Comparison of ENCODE assay signal across 2 cellular contexts in genomic region chr2:73128841-73129535, GRCh38.
TF ChIP-seq lines count a peak whose summit lies in the region.

No MANE protein-coding gene starts in this region.

TF ChIP-seq in HepG2, 621 proteins besides CTCF, POLR2A, EP300 and RAD21:
- no peak for TF ChIP-seq WIZ (CRISPR knock-in tag; IDR thresholded peaks at IDR 0.05)
- TF ChIP-seq ZBTB38 (CRISPR knock-in tag; IDR thresholded peaks at IDR 0.05) = no peak
- no peak for TF ChIP-seq ZNF609 (CRISPR knock-in tag; IDR thresholded peaks at IDR 0.05; ENCODE audit: borderline replicate concordance)
- no peak for TF ChIP-seq ZNF446 (CRISPR knock-in tag; IDR thresholded peaks at IDR 0.05)
- no peak for TF ChIP-seq MAFF (IDR thresholded peaks at IDR 0.05; ENCODE audit: low read depth, low read length)
- no peak for TF ChIP-seq EHMT2 (IDR thresholded peaks at IDR 0.05; ENCODE audit: borderline replicate concordance, low read depth, low read length)
- TF ChIP-seq POGK (CRISPR knock-in tag; conservative IDR thresholded peaks at IDR 0.05) = no peak
- no peak for TF ChIP-seq USF2 (IDR thresholded peaks at IDR 0.05; ENCODE audit: low read depth, low read length)
- TF ChIP-seq USF2 (CRISPR knock-in tag; IDR thresholded peaks at IDR 0.05; ENCODE audit: borderline replicate concordance) = no peak
- no peak for TF ChIP-seq KDM5B (CRISPR knock-in tag; IDR thresholded peaks at IDR 0.05; ENCODE audit: borderline replicate concordance)
- TF ChIP-seq GMEB1 (CRISPR knock-in tag; IDR thresholded peaks at IDR 0.05; ENCODE audit: borderline replicate concordance) = no peak
- TF ChIP-seq ZNF747 (CRISPR knock-in tag; IDR thresholded peaks at IDR 0.05; ENCODE audit: borderline replicate concordance) = no peak
- TF ChIP-seq ZNF597 (CRISPR knock-in tag; IDR thresholded peaks at IDR 0.05) = no peak
TF ChIP-seq in HepG2: peak in this region for 0.

TF ChIP-seq in WTC11, 78 proteins besides CTCF, POLR2A, EP300 and RAD21:
- no peak for TF ChIP-seq GABPB1 (CRISPR knock-in tag; IDR thresholded peaks at IDR 0.05)
- no peak for TF ChIP-seq ZNF232 (CRISPR knock-in tag; IDR thresholded peaks at IDR 0.05)
- no peak for TF ChIP-seq TP53 (CRISPR knock-in tag; IDR thresholded peaks at IDR 0.05)
- no peak for TF ChIP-seq RORB (CRISPR knock-in tag; IDR thresholded peaks at IDR 0.05)
- no peak for TF ChIP-seq JAZF1 (CRISPR knock-in tag; IDR thresholded peaks at IDR 0.05)
- no peak for TF ChIP-seq E2F1 (CRISPR knock-in tag; IDR thresholded peaks at IDR 0.05)
- no peak for TF ChIP-seq IRF2 (CRISPR knock-in tag; IDR thresholded peaks at IDR 0.05; ENCODE audit: borderline replicate concordance, low read depth)
- TF ChIP-seq ZNF138 (CRISPR knock-in tag; conservative IDR thresholded peaks at IDR 0.05) = no peak
- no peak for TF ChIP-seq ZNF281 (CRISPR knock-in tag; IDR thresholded peaks at IDR 0.05)
- no peak for TF ChIP-seq AFF4 (CRISPR knock-in tag; IDR thresholded peaks at IDR 0.05; ENCODE audit: borderline replicate concordance)
- TF ChIP-seq ATF6 (CRISPR knock-in tag; IDR thresholded peaks at IDR 0.05) = no peak
- TF ChIP-seq ELF4 (CRISPR knock-in tag; IDR thresholded peaks at IDR 0.05; ENCODE audit: low read depth) = no peak
- no peak for TF ChIP-seq SOX15 (CRISPR knock-in tag; IDR thresholded peaks at IDR 0.05)
- no peak for TF ChIP-seq NFYB (CRISPR knock-in tag; conservative IDR thresholded peaks at IDR 0.05; ENCODE audit: low read depth)
- no peak for TF ChIP-seq ETV6 (CRISPR knock-in tag; IDR thresholded peaks at IDR 0.05)
- TF ChIP-seq MLX (CRISPR knock-in tag; IDR thresholded peaks at IDR 0.05) = no peak
- no peak for TF ChIP-seq SMAD3 (CRISPR knock-in tag; IDR thresholded peaks at IDR 0.05; ENCODE audit: borderline replicate concordance)
- no peak for TF ChIP-seq JUN (CRISPR knock-in tag; IDR thresholded peaks at IDR 0.05)
- TF ChIP-seq ZMAT4 (CRISPR knock-in tag; IDR thresholded peaks at IDR 0.05) = no peak
- TF ChIP-seq ZNF219 (CRISPR knock-in tag; IDR thresholded peaks at IDR 0.05; ENCODE audit: borderline replicate concordance) = no peak
